Comparison of ENCODE assay signal across 1 cellular context in genomic region chr1:57279909-57280666, GRCh38.
A peak's percentile ranks its signal among the peaks of the same experiment; 100 is the strongest.
TF ChIP-seq lines count a peak whose summit lies in the region.

No MANE protein-coding gene starts in this region.

TF ChIP-seq in HepG2, 621 proteins besides CTCF, POLR2A, EP300 and RAD21 (continued from another document and continues in another):
- TF ChIP-seq PRDM10 (CRISPR knock-in tag; IDR thresholded peaks at IDR 0.05; ENCODE audit: low read depth) = peak; percentile 85
- TF ChIP-seq TFDP1 (CRISPR knock-in tag; IDR thresholded peaks at IDR 0.05; ENCODE audit: borderline replicate concordance) = peak; percentile 49; the same call in 1 of the 2 replicates
- TF ChIP-seq MAFF (IDR thresholded peaks at IDR 0.05; ENCODE audit: low read depth, low read length) = peak; percentile 99
- TF ChIP-seq ARNT (IDR thresholded peaks at IDR 0.05) = no peak
- 0 out of 2 replicates have a peak, but pooled peaks have one; percentile 38 for TF ChIP-seq ZBTB2 (CRISPR knock-in tag; IDR thresholded peaks at IDR 0.05; ENCODE audit: low read depth)
- peak; percentile 90 for TF ChIP-seq ZBTB34 (CRISPR knock-in tag; IDR thresholded peaks at IDR 0.05)
- no peak for TF ChIP-seq CREB3 (CRISPR knock-in tag; IDR thresholded peaks at IDR 0.05)
- TF ChIP-seq ZBTB40 (IDR thresholded peaks at IDR 0.05) = no peak
- peak; percentile 52; the same call in 1 of the 2 replicates for TF ChIP-seq ZBTB40 (CRISPR knock-in tag; IDR thresholded peaks at IDR 0.05)
- peak; percentile 40 for TF ChIP-seq YY1 (IDR thresholded peaks at IDR 0.05; ENCODE audit: insufficient read depth, insufficient replicate concordance, low read depth, low read length)
- TF ChIP-seq DR1 (CRISPR knock-in tag; IDR thresholded peaks at IDR 0.05) = no peak
- peak; percentile 63; the same call in 1 of the 2 replicates for TF ChIP-seq GABPB1 (CRISPR knock-in tag; IDR thresholded peaks at IDR 0.05)
- TF ChIP-seq, protein P1, sequence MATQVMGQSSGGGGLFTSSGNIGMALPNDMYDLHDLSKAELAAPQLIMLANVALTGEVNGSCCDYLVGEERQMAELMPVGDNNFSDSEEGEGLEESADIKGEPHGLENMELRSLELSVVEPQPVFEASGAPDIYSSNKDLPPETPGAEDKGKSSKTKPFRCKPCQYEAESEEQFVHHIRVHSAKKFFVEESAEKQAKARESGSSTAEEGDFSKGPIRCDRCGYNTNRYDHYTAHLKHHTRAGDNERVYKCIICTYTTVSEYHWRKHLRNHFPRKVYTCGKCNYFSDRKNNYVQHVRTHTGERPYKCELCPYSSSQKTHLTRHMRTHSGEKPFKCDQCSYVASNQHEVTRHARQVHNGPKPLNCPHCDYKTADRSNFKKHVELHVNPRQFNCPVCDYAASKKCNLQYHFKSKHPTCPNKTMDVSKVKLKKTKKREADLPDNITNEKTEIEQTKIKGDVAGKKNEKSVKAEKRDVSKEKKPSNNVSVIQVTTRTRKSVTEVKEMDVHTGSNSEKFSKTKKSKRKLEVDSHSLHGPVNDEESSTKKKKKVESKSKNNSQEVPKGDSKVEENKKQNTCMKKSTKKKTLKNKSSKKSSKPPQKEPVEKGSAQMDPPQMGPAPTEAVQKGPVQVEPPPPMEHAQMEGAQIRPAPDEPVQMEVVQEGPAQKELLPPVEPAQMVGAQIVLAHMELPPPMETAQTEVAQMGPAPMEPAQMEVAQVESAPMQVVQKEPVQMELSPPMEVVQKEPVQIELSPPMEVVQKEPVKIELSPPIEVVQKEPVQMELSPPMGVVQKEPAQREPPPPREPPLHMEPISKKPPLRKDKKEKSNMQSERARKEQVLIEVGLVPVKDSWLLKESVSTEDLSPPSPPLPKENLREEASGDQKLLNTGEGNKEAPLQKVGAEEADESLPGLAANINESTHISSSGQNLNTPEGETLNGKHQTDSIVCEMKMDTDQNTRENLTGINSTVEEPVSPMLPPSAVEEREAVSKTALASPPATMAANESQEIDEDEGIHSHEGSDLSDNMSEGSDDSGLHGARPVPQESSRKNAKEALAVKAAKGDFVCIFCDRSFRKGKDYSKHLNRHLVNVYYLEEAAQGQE (IDR thresholded peaks at IDR 0.05; ENCODE audit: borderline replicate concordance in 1 of 2, low read depth in 1 of 2, low read length in 2 of 2) = peak in 1 of 2 experiments; percentile 79; a peak in 2 of 4 replicates
- TF ChIP-seq ZNF780A (CRISPR knock-in tag; IDR thresholded peaks at IDR 0.05) = peak; percentile 85; the same call in 1 of the 2 replicates
- TF ChIP-seq MYC (CRISPR knock-in tag; IDR thresholded peaks at IDR 0.05; ENCODE audit: borderline replicate concordance) = peak; percentile 30; the same call in 1 of the 2 replicates
- peak; percentile 94 for TF ChIP-seq TBX3 (IDR thresholded peaks at IDR 0.05; ENCODE audit: borderline replicate concordance)
- peak; percentile 100 for TF ChIP-seq HMG20A (CRISPR knock-in tag; IDR thresholded peaks at IDR 0.05; ENCODE audit: borderline replicate concordance)
- TF ChIP-seq REL (CRISPR knock-in tag; conservative IDR thresholded peaks at IDR 0.05) = no peak; the same call in 1 of the 2 replicates
- TF ChIP-seq KLF9 (CRISPR knock-in tag; IDR thresholded peaks at IDR 0.05; ENCODE audit: low read depth) = peak; percentile 63; the same call in 1 of the 2 replicates
- peak; percentile 95 for TF ChIP-seq SIX4 (CRISPR knock-in tag; IDR thresholded peaks at IDR 0.05)
- TF ChIP-seq KDM2A (CRISPR knock-in tag; IDR thresholded peaks at IDR 0.05; ENCODE audit: borderline replicate concordance, low read depth) = 0 out of 2 replicates have a peak, but pooled peaks have one; percentile 34
- peak; percentile 46; the same call in 1 of the 2 replicates for TF ChIP-seq KMT2A (CRISPR knock-in tag; IDR thresholded peaks at IDR 0.05)
- peak; percentile 70; the same call in 1 of the 2 replicates for TF ChIP-seq BORCS8-MEF2B (CRISPR knock-in tag; IDR thresholded peaks at IDR 0.05)
- TF ChIP-seq RXRB (CRISPR knock-in tag; IDR thresholded peaks at IDR 0.05; ENCODE audit: borderline replicate concordance) = peak; percentile 97
- peak; percentile 20; the same call in 1 of the 2 replicates for TF ChIP-seq STAG1 (CRISPR knock-in tag; IDR thresholded peaks at IDR 0.05)
- peak; percentile 90 for TF ChIP-seq ZSCAN25 (CRISPR knock-in tag; IDR thresholded peaks at IDR 0.05)
- peak; percentile 99 for TF ChIP-seq ZEB1 (IDR thresholded peaks at IDR 0.05; ENCODE audit: insufficient replicate concordance, low read depth)
- peak; percentile 49; the same call in 1 of the 2 replicates for TF ChIP-seq ZNF652 (CRISPR knock-in tag; IDR thresholded peaks at IDR 0.05; ENCODE audit: borderline replicate concordance, low read depth)
- no peak for TF ChIP-seq MAZ (IDR thresholded peaks at IDR 0.05; ENCODE audit: borderline replicate concordance, low read depth, low read length)
- TF ChIP-seq MAZ (CRISPR knock-in tag; IDR thresholded peaks at IDR 0.05; ENCODE audit: low read depth) = peak; percentile 61; the same call in 1 of the 2 replicates
- TF ChIP-seq, protein P2, sequence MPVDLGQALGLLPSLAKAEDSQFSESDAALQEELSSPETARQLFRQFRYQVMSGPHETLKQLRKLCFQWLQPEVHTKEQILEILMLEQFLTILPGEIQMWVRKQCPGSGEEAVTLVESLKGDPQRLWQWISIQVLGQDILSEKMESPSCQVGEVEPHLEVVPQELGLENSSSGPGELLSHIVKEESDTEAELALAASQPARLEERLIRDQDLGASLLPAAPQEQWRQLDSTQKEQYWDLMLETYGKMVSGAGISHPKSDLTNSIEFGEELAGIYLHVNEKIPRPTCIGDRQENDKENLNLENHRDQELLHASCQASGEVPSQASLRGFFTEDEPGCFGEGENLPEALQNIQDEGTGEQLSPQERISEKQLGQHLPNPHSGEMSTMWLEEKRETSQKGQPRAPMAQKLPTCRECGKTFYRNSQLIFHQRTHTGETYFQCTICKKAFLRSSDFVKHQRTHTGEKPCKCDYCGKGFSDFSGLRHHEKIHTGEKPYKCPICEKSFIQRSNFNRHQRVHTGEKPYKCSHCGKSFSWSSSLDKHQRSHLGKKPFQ (CRISPR knock-in tag; IDR thresholded peaks at IDR 0.05; ENCODE audit: insufficient replicate concordance) = peak; percentile 94
- peak; percentile 93 for TF ChIP-seq ARNTL (CRISPR knock-in tag; IDR thresholded peaks at IDR 0.05)
- no peak for TF ChIP-seq NRL (CRISPR knock-in tag; IDR thresholded peaks at IDR 0.05; ENCODE audit: borderline replicate concordance)
